1 cellular context compared by ENCODE assay signal in the genomic region with DNA sequence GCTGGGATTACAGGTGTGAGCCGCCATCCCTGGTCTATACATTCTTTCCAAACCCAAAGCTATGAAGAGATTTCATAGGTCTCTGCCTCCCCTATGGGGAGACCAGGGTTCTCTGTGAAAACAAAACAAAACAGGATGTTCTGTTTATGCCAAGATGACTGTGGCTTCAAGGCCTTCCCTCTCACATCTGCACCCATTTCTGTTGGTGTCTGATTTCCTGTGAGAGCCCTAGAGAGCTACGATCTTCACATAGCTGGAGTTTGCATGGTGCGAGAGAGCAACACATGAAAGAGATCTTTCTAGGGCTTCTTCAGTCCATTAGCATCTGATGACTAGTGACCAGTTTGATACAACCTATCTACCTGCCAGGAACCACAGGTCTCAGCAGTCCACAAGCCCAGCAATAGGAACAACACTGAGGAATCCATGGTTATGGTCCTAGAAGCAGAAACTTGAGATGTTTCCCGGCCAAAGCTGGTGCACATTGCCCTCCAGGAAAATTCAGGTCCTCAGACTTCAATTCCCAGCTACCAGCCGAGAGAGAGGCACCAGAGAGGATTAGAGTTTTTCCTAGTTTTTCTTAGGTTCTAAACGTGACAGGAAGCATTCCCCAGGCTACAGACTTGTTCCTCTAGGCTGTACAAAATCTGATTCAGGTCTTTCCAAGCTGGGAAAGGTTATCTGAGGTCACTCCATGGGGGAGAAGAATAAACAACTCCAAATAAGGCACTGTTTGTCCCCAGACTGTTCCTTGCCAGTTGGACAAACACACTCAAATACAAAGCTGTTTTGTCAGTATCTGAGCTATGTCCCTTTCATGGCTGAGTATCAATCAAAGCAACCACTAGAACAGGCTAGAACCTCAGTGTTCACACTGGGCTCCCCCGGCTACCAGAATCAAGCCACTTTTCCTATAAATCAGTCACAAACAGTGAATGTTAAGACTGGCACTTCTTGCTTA.
TF ChIP-seq lines count a peak whose summit lies in the region.

No MANE protein-coding gene starts in this region.

TF ChIP-seq in HepG2, 621 proteins besides CTCF, POLR2A, EP300 and RAD21 (continued from another document and continues in another):
- TF ChIP-seq, protein P1, sequence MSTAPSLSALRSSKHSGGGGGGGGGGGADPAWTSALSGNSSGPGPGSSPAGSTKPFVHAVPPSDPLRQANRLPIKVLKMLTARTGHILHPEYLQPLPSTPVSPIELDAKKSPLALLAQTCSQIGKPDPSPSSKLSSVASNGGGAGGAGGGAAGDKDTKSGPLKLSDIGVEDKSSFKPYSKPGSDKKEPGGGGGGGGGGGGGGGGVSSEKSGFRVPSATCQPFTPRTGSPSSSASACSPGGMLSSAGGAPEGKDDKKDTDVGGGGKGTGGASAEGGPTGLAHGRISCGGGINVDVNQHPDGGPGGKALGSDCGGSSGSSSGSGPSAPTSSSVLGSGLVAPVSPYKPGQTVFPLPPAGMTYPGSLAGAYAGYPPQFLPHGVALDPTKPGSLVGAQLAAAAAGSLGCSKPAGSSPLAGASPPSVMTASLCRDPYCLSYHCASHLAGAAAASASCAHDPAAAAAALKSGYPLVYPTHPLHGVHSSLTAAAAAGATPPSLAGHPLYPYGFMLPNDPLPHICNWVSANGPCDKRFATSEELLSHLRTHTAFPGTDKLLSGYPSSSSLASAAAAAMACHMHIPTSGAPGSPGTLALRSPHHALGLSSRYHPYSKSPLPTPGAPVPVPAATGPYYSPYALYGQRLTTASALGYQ (CRISPR knock-in tag; IDR thresholded peaks at IDR 0.05): peak; percentile 42; the same call in 1 of the 2 replicates
- TF ChIP-seq ZNF205 (CRISPR knock-in tag; IDR thresholded peaks at IDR 0.05): no peak
- TF ChIP-seq, protein P2, sequence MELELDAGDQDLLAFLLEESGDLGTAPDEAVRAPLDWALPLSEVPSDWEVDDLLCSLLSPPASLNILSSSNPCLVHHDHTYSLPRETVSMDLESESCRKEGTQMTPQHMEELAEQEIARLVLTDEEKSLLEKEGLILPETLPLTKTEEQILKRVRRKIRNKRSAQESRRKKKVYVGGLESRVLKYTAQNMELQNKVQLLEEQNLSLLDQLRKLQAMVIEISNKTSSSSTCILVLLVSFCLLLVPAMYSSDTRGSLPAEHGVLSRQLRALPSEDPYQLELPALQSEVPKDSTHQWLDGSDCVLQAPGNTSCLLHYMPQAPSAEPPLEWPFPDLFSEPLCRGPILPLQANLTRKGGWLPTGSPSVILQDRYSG (CRISPR knock-in tag; IDR thresholded peaks at IDR 0.05): no peak
- TF ChIP-seq, protein P3, sequence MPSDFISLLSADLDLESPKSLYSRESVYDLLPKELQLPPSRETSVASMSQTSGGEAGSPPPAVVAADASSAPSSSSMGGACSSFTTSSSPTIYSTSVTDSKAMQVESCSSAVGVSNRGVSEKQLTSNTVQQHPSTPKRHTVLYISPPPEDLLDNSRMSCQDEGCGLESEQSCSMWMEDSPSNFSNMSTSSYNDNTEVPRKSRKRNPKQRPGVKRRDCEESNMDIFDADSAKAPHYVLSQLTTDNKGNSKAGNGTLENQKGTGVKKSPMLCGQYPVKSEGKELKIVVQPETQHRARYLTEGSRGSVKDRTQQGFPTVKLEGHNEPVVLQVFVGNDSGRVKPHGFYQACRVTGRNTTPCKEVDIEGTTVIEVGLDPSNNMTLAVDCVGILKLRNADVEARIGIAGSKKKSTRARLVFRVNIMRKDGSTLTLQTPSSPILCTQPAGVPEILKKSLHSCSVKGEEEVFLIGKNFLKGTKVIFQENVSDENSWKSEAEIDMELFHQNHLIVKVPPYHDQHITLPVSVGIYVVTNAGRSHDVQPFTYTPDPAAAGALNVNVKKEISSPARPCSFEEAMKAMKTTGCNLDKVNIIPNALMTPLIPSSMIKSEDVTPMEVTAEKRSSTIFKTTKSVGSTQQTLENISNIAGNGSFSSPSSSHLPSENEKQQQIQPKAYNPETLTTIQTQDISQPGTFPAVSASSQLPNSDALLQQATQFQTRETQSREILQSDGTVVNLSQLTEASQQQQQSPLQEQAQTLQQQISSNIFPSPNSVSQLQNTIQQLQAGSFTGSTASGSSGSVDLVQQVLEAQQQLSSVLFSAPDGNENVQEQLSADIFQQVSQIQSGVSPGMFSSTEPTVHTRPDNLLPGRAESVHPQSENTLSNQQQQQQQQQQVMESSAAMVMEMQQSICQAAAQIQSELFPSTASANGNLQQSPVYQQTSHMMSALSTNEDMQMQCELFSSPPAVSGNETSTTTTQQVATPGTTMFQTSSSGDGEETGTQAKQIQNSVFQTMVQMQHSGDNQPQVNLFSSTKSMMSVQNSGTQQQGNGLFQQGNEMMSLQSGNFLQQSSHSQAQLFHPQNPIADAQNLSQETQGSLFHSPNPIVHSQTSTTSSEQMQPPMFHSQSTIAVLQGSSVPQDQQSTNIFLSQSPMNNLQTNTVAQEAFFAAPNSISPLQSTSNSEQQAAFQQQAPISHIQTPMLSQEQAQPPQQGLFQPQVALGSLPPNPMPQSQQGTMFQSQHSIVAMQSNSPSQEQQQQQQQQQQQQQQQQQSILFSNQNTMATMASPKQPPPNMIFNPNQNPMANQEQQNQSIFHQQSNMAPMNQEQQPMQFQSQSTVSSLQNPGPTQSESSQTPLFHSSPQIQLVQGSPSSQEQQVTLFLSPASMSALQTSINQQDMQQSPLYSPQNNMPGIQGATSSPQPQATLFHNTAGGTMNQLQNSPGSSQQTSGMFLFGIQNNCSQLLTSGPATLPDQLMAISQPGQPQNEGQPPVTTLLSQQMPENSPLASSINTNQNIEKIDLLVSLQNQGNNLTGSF (CRISPR knock-in tag; IDR thresholded peaks at IDR 0.05): no peak
- TF ChIP-seq, protein P4, sequence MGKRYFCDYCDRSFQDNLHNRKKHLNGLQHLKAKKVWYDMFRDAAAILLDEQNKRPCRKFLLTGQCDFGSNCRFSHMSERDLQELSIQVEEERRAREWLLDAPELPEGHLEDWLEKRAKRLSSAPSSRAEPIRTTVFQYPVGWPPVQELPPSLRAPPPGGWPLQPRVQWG (CRISPR knock-in tag; IDR thresholded peaks at IDR 0.05; ENCODE audit: borderline replicate concordance, low read depth): no peak
- TF ChIP-seq THRA (CRISPR knock-in tag; IDR thresholded peaks at IDR 0.05; ENCODE audit: borderline replicate concordance): peak; percentile 96
- TF ChIP-seq FOXO1 (CRISPR knock-in tag; IDR thresholded peaks at IDR 0.05): peak; percentile 73
- TF ChIP-seq, protein P5, sequence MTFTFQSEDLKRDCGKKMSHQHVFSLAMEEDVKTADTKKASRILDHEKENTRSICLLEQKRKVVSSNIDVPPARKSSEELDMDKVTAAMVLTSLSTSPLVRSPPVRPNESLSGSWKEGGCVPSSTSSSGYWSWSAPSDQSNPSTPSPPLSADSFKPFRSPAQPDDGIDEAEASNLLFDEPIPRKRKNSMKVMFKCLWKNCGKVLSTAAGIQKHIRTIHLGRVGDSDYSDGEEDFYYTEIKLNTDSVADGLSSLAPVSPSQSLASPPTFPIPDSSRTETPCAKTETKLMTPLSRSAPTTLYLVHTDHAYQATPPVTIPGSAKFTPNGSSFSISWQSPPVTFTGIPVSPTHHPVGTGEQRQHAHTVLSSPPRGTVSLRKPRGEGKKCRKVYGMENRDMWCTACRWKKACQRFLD (CRISPR knock-in tag; IDR thresholded peaks at IDR 0.05; ENCODE audit: borderline replicate concordance): no peak
- TF ChIP-seq NONO (IDR thresholded peaks at IDR 0.05): no peak
- TF ChIP-seq NONO (CRISPR knock-in tag; conservative IDR thresholded peaks at IDR 0.05): no peak
- TF ChIP-seq TRIM24 (CRISPR knock-in tag; IDR thresholded peaks at IDR 0.05): no peak
- TF ChIP-seq, protein P6, sequence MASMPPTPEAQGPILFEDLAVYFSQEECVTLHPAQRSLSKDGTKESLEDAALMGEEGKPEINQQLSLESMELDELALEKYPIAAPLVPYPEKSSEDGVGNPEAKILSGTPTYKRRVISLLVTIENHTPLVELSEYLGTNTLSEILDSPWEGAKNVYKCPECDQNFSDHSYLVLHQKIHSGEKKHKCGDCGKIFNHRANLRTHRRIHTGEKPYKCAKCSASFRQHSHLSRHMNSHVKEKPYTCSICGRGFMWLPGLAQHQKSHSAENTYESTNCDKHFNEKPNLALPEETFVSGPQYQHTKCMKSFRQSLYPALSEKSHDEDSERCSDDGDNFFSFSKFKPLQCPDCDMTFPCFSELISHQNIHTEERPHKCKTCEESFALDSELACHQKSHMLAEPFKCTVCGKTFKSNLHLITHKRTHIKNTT (CRISPR knock-in tag; IDR thresholded peaks at IDR 0.05): no peak
- TF ChIP-seq PRDM10 (CRISPR knock-in tag; IDR thresholded peaks at IDR 0.05; ENCODE audit: low read depth): no peak
- TF ChIP-seq ZSCAN21 (CRISPR knock-in tag; IDR thresholded peaks at IDR 0.05; ENCODE audit: borderline replicate concordance): no peak
- no peak for TF ChIP-seq HIVEP1 (CRISPR knock-in tag; IDR thresholded peaks at IDR 0.05)
- TF ChIP-seq ZNF143 (CRISPR knock-in tag; IDR thresholded peaks at IDR 0.05): no peak
- TF ChIP-seq ZMYM3 (CRISPR knock-in tag; IDR thresholded peaks at IDR 0.05): no peak
- TF ChIP-seq, protein P7, sequence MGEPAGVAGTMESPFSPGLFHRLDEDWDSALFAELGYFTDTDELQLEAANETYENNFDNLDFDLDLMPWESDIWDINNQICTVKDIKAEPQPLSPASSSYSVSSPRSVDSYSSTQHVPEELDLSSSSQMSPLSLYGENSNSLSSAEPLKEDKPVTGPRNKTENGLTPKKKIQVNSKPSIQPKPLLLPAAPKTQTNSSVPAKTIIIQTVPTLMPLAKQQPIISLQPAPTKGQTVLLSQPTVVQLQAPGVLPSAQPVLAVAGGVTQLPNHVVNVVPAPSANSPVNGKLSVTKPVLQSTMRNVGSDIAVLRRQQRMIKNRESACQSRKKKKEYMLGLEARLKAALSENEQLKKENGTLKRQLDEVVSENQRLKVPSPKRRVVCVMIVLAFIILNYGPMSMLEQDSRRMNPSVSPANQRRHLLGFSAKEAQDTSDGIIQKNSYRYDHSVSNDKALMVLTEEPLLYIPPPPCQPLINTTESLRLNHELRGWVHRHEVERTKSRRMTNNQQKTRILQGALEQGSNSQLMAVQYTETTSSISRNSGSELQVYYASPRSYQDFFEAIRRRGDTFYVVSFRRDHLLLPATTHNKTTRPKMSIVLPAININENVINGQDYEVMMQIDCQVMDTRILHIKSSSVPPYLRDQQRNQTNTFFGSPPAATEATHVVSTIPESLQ (CRISPR knock-in tag; conservative IDR thresholded peaks at IDR 0.05): no peak
- no peak for TF ChIP-seq ZNF296 (CRISPR knock-in tag; conservative IDR thresholded peaks at IDR 0.05)
- TF ChIP-seq TSC22D2 (CRISPR knock-in tag; IDR thresholded peaks at IDR 0.05; ENCODE audit: borderline replicate concordance): no peak
- TF ChIP-seq SMARCE1 (IDR thresholded peaks at IDR 0.05; ENCODE audit: borderline replicate concordance): no peak
- TF ChIP-seq MTA1 (CRISPR knock-in tag; IDR thresholded peaks at IDR 0.05; ENCODE audit: borderline replicate concordance): no peak
- TF ChIP-seq NKX3-1 (CRISPR knock-in tag; IDR thresholded peaks at IDR 0.05): no peak
- no peak for TF ChIP-seq ZSCAN20 (CRISPR knock-in tag; IDR thresholded peaks at IDR 0.05; ENCODE audit: borderline replicate concordance)
- TF ChIP-seq KLF9 (CRISPR knock-in tag; IDR thresholded peaks at IDR 0.05; ENCODE audit: low read depth): no peak
- no peak for TF ChIP-seq TOPORS (CRISPR knock-in tag; IDR thresholded peaks at IDR 0.05)
- no peak for TF ChIP-seq REL (CRISPR knock-in tag; conservative IDR thresholded peaks at IDR 0.05)
